Comparison of ENCODE assay signal across 8 cellular contexts in the genomic region with DNA sequence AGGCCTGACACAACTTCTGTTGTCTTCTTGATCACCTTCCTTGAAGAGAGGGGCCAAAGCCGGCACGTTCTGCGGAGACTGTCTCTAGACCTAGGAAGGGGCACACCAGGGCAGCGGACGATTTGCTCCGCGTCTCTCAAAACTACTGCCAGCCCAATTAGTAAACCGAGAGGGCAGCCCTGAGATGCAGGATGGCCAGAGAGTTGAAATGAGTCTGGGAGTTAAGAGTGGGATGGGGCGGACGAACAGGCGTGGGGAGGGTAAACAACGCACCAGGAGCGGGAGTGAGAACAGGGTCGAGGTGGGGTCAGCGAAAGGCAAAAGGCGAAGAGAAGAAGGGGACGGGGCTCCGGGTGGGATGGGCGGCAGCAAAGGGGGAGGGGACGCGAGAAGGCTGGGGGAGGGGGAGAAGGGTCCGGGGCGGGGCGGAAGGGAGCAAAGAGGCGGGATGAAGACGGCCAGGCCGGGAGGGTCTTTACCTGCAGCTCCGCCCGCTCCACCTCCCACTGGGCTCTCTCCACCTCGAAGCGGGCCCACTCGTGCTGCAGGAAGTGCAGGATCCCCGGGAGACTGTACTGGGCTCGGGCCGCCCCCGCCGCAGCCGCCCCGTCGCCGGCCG. TPM values are rescaled to one million over a fixed set of nuclear protein-coding genes. Genes with fewer than 3 reads are reported as not detected.
DNase-seq lines count a peak whose midpoint lies in the region; ATAC-seq and TF ChIP-seq lines count a peak whose summit lies in the region.

No MANE protein-coding gene starts in this region.

- ATAC-seq in GM21786 (IDR thresholded peaks at IDR 0.05; ENCODE audit: unreplicated experiment) (peak; percentile 22), activated B cell treated with CpG ODN at 0.5 μM for 24 hours (ENCODE audit: low read depth) (peak; percentile 10)

- H3K4me3 ChIP-seq in Karpas-422 (ENCODE audit: low read length) (peak overlapping the region; percentile 100), dorsolateral prefrontal cortex (peak overlapping the region; percentile 62 to 100 (median 91)), mesenchymal stem cell (ENCODE audit: insufficient read depth in 1 of 2, low read depth in 1 of 2, low read length in 2 of 2) (peak overlapping the region; percentile 90 to 96)

- H3K27me3 ChIP-seq in Karpas-422 (ENCODE audit: low read length) (no peaks in the 10 kb centered on the region), dorsolateral prefrontal cortex (no peaks in the 10 kb centered on the region), mesenchymal stem cell (ENCODE audit: control insufficient read depth in 1 of 2, insufficient read depth in 1 of 2, low read length in 2 of 2) (no peaks in the 10 kb centered on the region)

- 1% methylated on average over 31 of the region's 42 CpGs for WGBS in mesenchymal stem cell

- H3K4me2 ChIP-seq in Karpas-422 (ENCODE audit: low read depth, low read length, poor library complexity, severe bottlenecking) (peak overlapping the region; percentile 100), mesenchymal stem cell (ENCODE audit: low read length, poor library complexity, severe bottlenecking) (peak overlapping the region; percentile 62)

- peak overlapping the region; percentile 93 for H2BK5ac ChIP-seq in mesenchymal stem cell (ENCODE audit: low read depth, low read length, poor library complexity, severe bottlenecking)

- H3K18ac ChIP-seq in mesenchymal stem cell (ENCODE audit: low read depth in 1 of 2, low read length in 2 of 2), result peak overlapping the region; percentile 83 to 87

- peak; percentile 60 for DNase-seq in GDM1 (lab: John Stamatoyannopoulos, UW)
- peak; percentile 81 for DNase-seq in Karpas-422
- DNase-seq in activated B cell treated with CpG ODN at 0.5 μM for 24 hours, result peak; percentile 19
- DNase-seq in dorsolateral prefrontal cortex, result peak in 4 of 10 donors; percentile 8 to 44 (median 15)
- peak; percentile 41 for DNase-seq in mesenchymal stem cell
- peak; percentile 1 to 6 for DNase-seq in stimulated activated CD8-positive, alpha-beta memory T cell treated with anti-CD3 and anti-CD28 coated beads, Interleukin-7, amount 100 ng/mL, for 48 hours (ENCODE audit: extremely low read depth in 1 of 2, low read depth in 1 of 2)
- no peak for DNase-seq in DMS53 (lab: John Stamatoyannopoulos, UW)

- no peaks in the 10 kb centered on the region for H3K9me3 ChIP-seq in Karpas-422 (ENCODE audit: low read length)
- no peaks in the 10 kb centered on the region for H3K9me3 ChIP-seq in mesenchymal stem cell (ENCODE audit: control insufficient read depth, low read length)

- H2AK5ac ChIP-seq in mesenchymal stem cell (ENCODE audit: low read length, severe bottlenecking), result no peak overlapping the region

- H3K4me3 Mint-ChIP-seq in activated B cell treated with CpG ODN at 0.5 μM for 24 hours, result peak overlapping the region; percentile 97

- H2BK15ac ChIP-seq in mesenchymal stem cell (ENCODE audit: low read depth, poor library complexity, severe bottlenecking), result peak overlapping the region; percentile 98

- peak overlapping the region in 1 of 2 experiments; percentile 94 for H3K14ac ChIP-seq in mesenchymal stem cell (ENCODE audit: low read length in 2 of 2)

- H3K27ac Mint-ChIP-seq in activated B cell treated with CpG ODN at 0.5 μM for 24 hours, result peak overlapping the region; percentile 88

- CTCF ChIA-PET in activated B cell treated with CpG ODN at 0.5 μM for 24 hours (lab: Charles Lee), result no interaction called here

- H3K4me1 ChIP-seq in Karpas-422 (ENCODE audit: low read length) (peaks cover 30% of the 10 kb centered on the region), mesenchymal stem cell (ENCODE audit: control insufficient read depth, insufficient read depth, low read depth, low read length) (peaks cover under 1% of the 10 kb centered on the region)

- no peaks in the 10 kb centered on the region for H3K9me3 Mint-ChIP-seq in activated B cell treated with CpG ODN at 0.5 μM for 24 hours

- H3K79me1 ChIP-seq in mesenchymal stem cell (replicated peaks; ENCODE audit: low read length, poor library complexity, severe bottlenecking), result peaks cover 10% of the 10 kb centered on the region

- POLR2A ChIA-PET in activated B cell treated with CpG ODN at 0.5 μM for 24 hours (lab: Charles Lee), result interaction anchor here (0.5 to 1.8 kb wide), 14 partner anchors 10 to 1785 kb away, joined by 3 to 17 read pairs (median 4); a partner anchor contains a TSS

- peaks cover 48% of the 10 kb centered on the region for H3K4me1 Mint-ChIP-seq in activated B cell treated with CpG ODN at 0.5 μM for 24 hours

- H3K36me3 ChIP-seq in Karpas-422 (ENCODE audit: insufficient read depth, low read length) (no peaks in the 10 kb centered on the region), mesenchymal stem cell (ENCODE audit: control insufficient read depth in 1 of 2, insufficient read depth in 2 of 2, low read depth in 1 of 2, low read length in 2 of 2) (no peaks in the 10 kb centered on the region)

- no peaks in the 10 kb centered on the region for H3K9me2 ChIP-seq in Karpas-422 (replicated peaks; ENCODE audit: insufficient read depth, low read length)

- TF ChIP-seq CTCF in activated B cell treated with CpG ODN at 0.5 μM for 24 hours (IDR thresholded peaks at IDR 0.05), result no peak
- no peak for TF ChIP-seq CTCF in dorsolateral prefrontal cortex (IDR thresholded peaks at IDR 0.05 in 54 of 56, conservative IDR thresholded peaks at IDR 0.05 in 2 of 56; ENCODE audit: low read depth in 1 of 56, partially characterized antibody in 56 of 56)

- peak overlapping the region; percentile 85 for H2BK120ac ChIP-seq in mesenchymal stem cell (ENCODE audit: low read depth, low read length)

- H3K9ac ChIP-seq in Karpas-422 (ENCODE audit: low read length), result peak overlapping the region; percentile 97
- peak overlapping the region; percentile 93 for H3K9ac ChIP-seq in mesenchymal stem cell (ENCODE audit: low read length)

- peak overlapping the region; percentile 87 to 96 for H3K4ac ChIP-seq in mesenchymal stem cell (ENCODE audit: low read depth in 1 of 2, low read length in 2 of 2)

- H3K27me3 Mint-ChIP-seq in activated B cell treated with CpG ODN at 0.5 μM for 24 hours, result no peaks in the 10 kb centered on the region

- H3K27ac ChIP-seq in Karpas-422 (ENCODE audit: low read length) (peak overlapping the region; percentile 77), dorsolateral prefrontal cortex (peak overlapping the region in 56 of 59 donors; percentile 15 to 94 (median 86)), mesenchymal stem cell (ENCODE audit: low read length, poor library complexity, severe bottlenecking) (no peak overlapping the region)

- H2AFZ ChIP-seq in Karpas-422 (ENCODE audit: low read length), result peak overlapping the region; percentile 88
- peak overlapping the region; percentile 77 for H2AFZ ChIP-seq in mesenchymal stem cell (ENCODE audit: low read depth, low read length)

- intact Hi-C loops in activated B cell treated with CpG ODN at 0.5 μM for 24 hours (cut with micrococcal nuclease), result loop anchor here (1.0 to 5.0 kb wide), 8 partner anchors 46 to 1567 kb away; a partner anchor contains a TSS
- intact Hi-C loops in dorsolateral prefrontal cortex (cut with DNase I), result loop anchor here (5.0 to 10.0 kb wide), 4 partner anchors 59 to 124 kb away; a partner anchor contains a TSS

- H4K91ac ChIP-seq in mesenchymal stem cell (ENCODE audit: low read length), result peak overlapping the region; percentile 50

- H3K23ac ChIP-seq in mesenchymal stem cell (ENCODE audit: low read length in 2 of 2), result no peak overlapping the region

- H4K8ac ChIP-seq in mesenchymal stem cell (ENCODE audit: low read length), result peak overlapping the region; percentile 75

- H4K20me1 ChIP-seq in Karpas-422 (ENCODE audit: insufficient read depth, low read depth, low read length), result no peaks in the 10 kb centered on the region

- H3K36me3 Mint-ChIP-seq in activated B cell treated with CpG ODN at 0.5 μM for 24 hours (ENCODE audit: low read depth), result peaks cover 10% of the 10 kb centered on the region

- H2BK12ac ChIP-seq in mesenchymal stem cell (ENCODE audit: low read length in 2 of 2), result peak overlapping the region in 1 of 2 experiments; percentile 61

- H3K79me2 ChIP-seq in Karpas-422 (ENCODE audit: low read length), result peaks cover 50% of the 10 kb centered on the region

RNA-seq across cellular contexts. Expression of a gene that starts 0.5 kb away (rescaled TPM):
- total RNA-seq in Karpas-422 (2014; rRNA removed; shearing (Covaris generic); ENCODE audit: low replicate concordance), result 18.3 and 34.1 TPM in 2 replicates
- total RNA-seq in activated B cell treated with CpG ODN at 0.5 μM for 24 hours (24.7 and 24.9 TPM in 2 replicates), dorsolateral prefrontal cortex (10 to 100 TPM; 30.4 to 88.9 (median 46.0) TPM)
- polyA plus RNA-seq in mesenchymal stem cell (2013, experiment 1 of 2), result 12.7 TPM
- polyA plus RNA-seq in mesenchymal stem cell (2013, experiment 2 of 2), result 12.7 TPM
